In the genomic region with DNA sequence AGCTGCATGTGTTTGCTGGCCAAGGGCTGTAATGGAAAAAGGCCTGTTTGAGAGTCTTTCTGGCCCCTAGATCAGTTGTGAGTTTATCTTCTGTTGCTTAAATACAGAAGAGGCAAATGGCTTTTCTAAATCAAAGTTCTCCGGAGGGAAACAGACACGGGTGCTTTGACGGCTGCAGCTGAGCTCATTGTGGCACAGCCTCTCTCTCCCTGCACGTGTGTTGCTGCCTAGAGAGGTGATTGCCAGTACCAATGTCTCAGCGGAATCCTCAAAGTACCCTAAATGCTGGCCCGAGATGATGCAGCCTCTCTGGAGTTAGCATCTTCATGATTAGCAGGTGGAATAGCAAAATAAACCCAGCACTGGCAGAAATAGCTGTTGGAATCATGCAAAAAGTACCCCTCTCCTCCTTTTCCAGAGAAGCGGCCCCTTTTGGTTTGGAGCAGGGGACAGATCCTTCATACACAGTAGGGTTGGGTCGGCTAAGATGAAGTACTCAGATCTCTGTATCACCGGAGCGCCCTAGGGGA, we compare ENCODE assay signal across 11 cellular contexts.
A peak's percentile ranks its signal among the peaks of the same experiment; 100 is the strongest.
DNase-seq lines count a peak whose midpoint lies in the region; ATAC-seq and TF ChIP-seq lines count a peak whose summit lies in the region.
"Had no signal": no experiment of that assay in that cellular context is flagged by ENCODE, and none has a peak within 500 bp of the region (broad histone marks: within the 10 kb centered on the region; RNA-seq: fewer than 3 reads in every experiment).

No MANE protein-coding gene starts in this region.

- H3K9me3 ChIP-seq in heart right ventricle (peaks cover 0 to 6% (median under 1%) of the 10 kb centered on the region in 11 donors), neuron (ENCODE audit: low read length) (peaks cover 5% of the 10 kb centered on the region), adrenal gland (replicated peaks in 1 of 3) (no peaks in the 10 kb centered on the region)
- H3K9me3 ChIP-seq: uterus had no signal

- no peak for TF ChIP-seq POLR2A in adrenal gland (IDR thresholded peaks at IDR 0.05)

- H3K27ac ChIP-seq in heart right ventricle (no peak overlapping the region), urinary bladder (ENCODE audit: low read depth) (no peak overlapping the region), adrenal gland (no peak overlapping the region)
- H3K27ac ChIP-seq: epithelial cell of prostate, uterus had no signal

- no peak overlapping the region for H3K27ac Mint-ChIP-seq in glutamatergic neuron (ENCODE audit: unreplicated experiment)

- intact Hi-C loops in heart right ventricle (cut with DNase I) (no loop called here), cardiac septum (cut with DNase I) (no loop called here), adrenal gland (cut with DNase I) (no loop called here)

- peak overlapping the region; percentile 69 for H3K4me3 Mint-ChIP-seq in glutamatergic neuron (ENCODE audit: unreplicated experiment)

- no peak for TF ChIP-seq CTCF in heart right ventricle (IDR thresholded peaks at IDR 0.05)
- no peak for TF ChIP-seq CTCF in glutamatergic neuron (IDR thresholded peaks at IDR 0.05; ENCODE audit: partially characterized antibody, unreplicated experiment)
- no peak for TF ChIP-seq CTCF in adrenal gland (IDR thresholded peaks at IDR 0.05)

- H3K4me3 ChIP-seq in heart right ventricle, result peak overlapping the region in 8 of 10 donors; percentile 21 to 51 (median 44)
- H3K4me3 ChIP-seq in neuron (ENCODE audit: low read length), result peak overlapping the region; percentile 38
- peak overlapping the region; percentile 52 for H3K4me3 ChIP-seq in urinary bladder (ENCODE audit: low read depth, low read length)
- peak overlapping the region in 1 of 4 donors; percentile 51 for H3K4me3 ChIP-seq in adrenal gland

- no peak for ATAC-seq in heart right ventricle
- ATAC-seq in GM18517 (IDR thresholded peaks at IDR 0.05; ENCODE audit: unreplicated experiment), result no peak

- DNase-seq in heart right ventricle, result no peak
- DNase-seq in cardiac septum (ENCODE audit: low spot score), result no peak
- no peak for DNase-seq in glutamatergic neuron
- no peak for DNase-seq in adrenal gland
- no peak for DNase-seq in NCI-H146 (lab: John Stamatoyannopoulos, UW)
- DNase-seq: EL, uterus had no signal

- H3K27me3 ChIP-seq in heart right ventricle, result peaks cover 0 to 99% (median 82%) of the 10 kb centered on the region in 7 donors
- peaks cover 74% of the 10 kb centered on the region for H3K27me3 ChIP-seq in neuron (ENCODE audit: insufficient read depth, low read length)
- H3K27me3 ChIP-seq in adrenal gland, result peaks cover 20% of the 10 kb centered on the region

- peaks cover 6% of the 10 kb centered on the region for H3K36me3 Mint-ChIP-seq in glutamatergic neuron (ENCODE audit: unreplicated experiment)

- H3K9me3 Mint-ChIP-seq in glutamatergic neuron (ENCODE audit: unreplicated experiment), result peaks cover 8% of the 10 kb centered on the region

- peaks cover 9% of the 10 kb centered on the region for H3K4me1 Mint-ChIP-seq in glutamatergic neuron (ENCODE audit: low read depth, unreplicated experiment)

- peak overlapping the region; percentile 33 for H2AFZ ChIP-seq in neuron (ENCODE audit: low read depth, low read length)

- WGBS in heart right ventricle, 2 donors, result 2 to 5% methylated on average over 10 of the region's 10 CpGs
- WGBS in urinary bladder, result 17% methylated on average over 10 of the region's 10 CpGs
- 16 to 23% (median 19%) methylated on average over 8 to 10 of the region's 10 CpGs for WGBS in adrenal gland, 4 donors

- peaks cover 7% of the 10 kb centered on the region for H3K27me3 Mint-ChIP-seq in glutamatergic neuron (ENCODE audit: unreplicated experiment)

- no peaks in the 10 kb centered on the region for H3K36me3 ChIP-seq in heart right ventricle
- no peaks in the 10 kb centered on the region for H3K36me3 ChIP-seq in neuron (ENCODE audit: insufficient read depth, low read length)
- no peaks in the 10 kb centered on the region for H3K36me3 ChIP-seq in urinary bladder (ENCODE audit: insufficient read depth)
- no peaks in the 10 kb centered on the region for H3K36me3 ChIP-seq in adrenal gland (replicated peaks in 1 of 2)
- H3K36me3 ChIP-seq: uterus had no signal

- peaks cover 0 to 7% (median 5%) of the 10 kb centered on the region in 9 donors for H3K4me1 ChIP-seq in heart right ventricle
- peaks cover 14% of the 10 kb centered on the region for H3K4me1 ChIP-seq in neuron (ENCODE audit: insufficient read depth, low read length)
- no peaks in the 10 kb centered on the region for H3K4me1 ChIP-seq in urinary bladder (ENCODE audit: insufficient read depth)
- H3K4me1 ChIP-seq in adrenal gland (replicated peaks in 1 of 2), result no peaks in the 10 kb centered on the region
- H3K4me1 ChIP-seq: uterus had no signal
